In the genomic region with DNA sequence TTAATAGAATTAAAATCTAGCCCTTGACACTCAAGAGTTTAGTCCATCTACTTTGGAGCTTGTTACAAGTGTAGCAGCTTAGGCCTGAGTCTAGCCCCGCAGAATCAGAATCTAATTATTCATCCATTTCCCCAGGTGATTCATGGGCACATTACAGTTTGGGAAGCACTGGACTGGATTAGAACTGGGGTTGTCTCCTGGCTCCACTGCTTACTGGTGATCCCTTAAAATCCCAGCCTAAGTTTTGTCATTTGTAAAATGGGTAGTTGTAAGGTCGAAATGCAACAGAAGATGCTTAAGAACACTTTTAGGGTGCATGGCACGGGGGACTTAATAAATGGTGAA, we compare ENCODE assay signal across 8 cellular contexts. TPM values are rescaled to one million over a fixed set of nuclear protein-coding genes. Genes with fewer than 3 reads are reported as not detected.
DNase-seq lines count a peak whose midpoint lies in the region; ATAC-seq, FAIRE-seq and TF ChIP-seq lines count a peak whose summit lies in the region.

No MANE protein-coding gene starts in this region.

- H4K91ac ChIP-seq in H1 (replicated peaks; ENCODE audit: insufficient read length, low read length): no peak overlapping the region

- no peak for TF ChIP-seq RAD21 in H1 (IDR thresholded peaks at IDR 0.05 in 1 of 2, conservative IDR thresholded peaks at IDR 0.05 in 1 of 2; ENCODE audit: low read depth in 2 of 2, low read length in 2 of 2)

- no peaks in the 10 kb centered on the region for H3K9me3 ChIP-seq in CD4-positive, alpha-beta memory T cell (ENCODE audit: control insufficient read depth in 1 of 2, low read length in 2 of 2)
- H3K9me3 ChIP-seq in OCI-LY1 (ENCODE audit: low read length) (no peaks in the 10 kb centered on the region), H1 (ENCODE audit: insufficient read depth in 2 of 2, low read depth in 1 of 2, low read length in 1 of 2) (no peaks in the 10 kb centered on the region)

- no peak for ATAC-seq in left colon
- ATAC-seq in HG03565 (IDR thresholded peaks at IDR 0.05; ENCODE audit: unreplicated experiment): no peak

- H4K8ac ChIP-seq in H1 (ENCODE audit: extremely low read depth, insufficient read depth, low read length): no peak overlapping the region

- H3K9me2 ChIP-seq in OCI-LY1 (ENCODE audit: low read depth, low read length): no peaks in the 10 kb centered on the region

- H3K4ac ChIP-seq in H1 (replicated peaks; ENCODE audit: insufficient read length, low read depth, low read length): no peak overlapping the region

- H3K4me1 ChIP-seq in CD4-positive, alpha-beta memory T cell (ENCODE audit: insufficient read depth, low read length): peaks cover 9% of the 10 kb centered on the region
- peaks cover 18% of the 10 kb centered on the region for H3K4me1 ChIP-seq in OCI-LY1 (ENCODE audit: insufficient read depth, low read length, severe bottlenecking)
- peaks cover 2 to 11% (median 7%) of the 10 kb centered on the region in 4 experiments; a peak in 6 of 7 replicates for H3K4me1 ChIP-seq in H1 (replicated peaks in 1 of 4; ENCODE audit: control insufficient read depth in 3 of 4, insufficient read depth in 4 of 4, low read length in 3 of 4)

- peak overlapping the region; percentile 80 to 93 (median 85) for H3K4me3 Mint-ChIP-seq in CD4-positive, alpha-beta memory T cell
- H3K4me3 Mint-ChIP-seq in nephron: peak overlapping the region; percentile 83 to 89 (median 89)

- peaks cover 0 to 8% of the 10 kb centered on the region in 2 donors for H3K36me3 Mint-ChIP-seq in CD4-positive, alpha-beta memory T cell
- H3K36me3 Mint-ChIP-seq in nephron (ENCODE audit: low read depth): no peaks in the 10 kb centered on the region

- H4K20me1 ChIP-seq in OCI-LY1 (ENCODE audit: insufficient read depth, low read length): no peaks in the 10 kb centered on the region
- peaks cover 7 to 22% of the 10 kb centered on the region in 2 experiments for H4K20me1 ChIP-seq in H1 (replicated peaks in 1 of 2; ENCODE audit: control insufficient read depth in 1 of 2, insufficient read depth in 2 of 2, low read length in 2 of 2)

- H3K9me3 Mint-ChIP-seq in CD4-positive, alpha-beta memory T cell: no peaks in the 10 kb centered on the region
- H3K9me3 Mint-ChIP-seq in nephron: no peaks in the 10 kb centered on the region

- no peak overlapping the region for H2AFZ ChIP-seq in OCI-LY1 (ENCODE audit: low read length)
- no peak overlapping the region for H2AFZ ChIP-seq in H1 (ENCODE audit: low read length)

- FAIRE-seq in H1 (lab: Jason Lieb, UNC): no peak

- no peak overlapping the region for H2BK120ac ChIP-seq in H1 (replicated peaks; ENCODE audit: low read depth, low read length)

- H3K4me3 ChIP-seq in CD4-positive, alpha-beta memory T cell (ENCODE audit: low read length in 2 of 2): no peak overlapping the region
- H3K4me3 ChIP-seq in OCI-LY1 (ENCODE audit: low read depth, low read length, poor library complexity, severe bottlenecking) (peak overlapping the region; percentile 87), H1 (ENCODE audit: extremely low read depth in 1 of 4, insufficient read depth in 2 of 4, low read depth in 3 of 4, low read length in 4 of 4) (peak overlapping the region; percentile 88 to 94 (median 89); a peak in 7 of 8 replicates)

- no peaks in the 10 kb centered on the region for H3K27me3 Mint-ChIP-seq in CD4-positive, alpha-beta memory T cell
- peaks cover 49% of the 10 kb centered on the region for H3K27me3 Mint-ChIP-seq in nephron (ENCODE audit: low read depth)

- H2AK5ac ChIP-seq in H1 (ENCODE audit: low read depth, low read length): no peak overlapping the region

- CTCF ChIA-PET in CD4-positive, alpha-beta memory T cell (lab: Charles Lee; ENCODE audit: partially characterized antibody): interaction anchor here (1.1 to 6.1 kb wide), 6 partner anchors 10 to 66 kb away, joined by 3 to 140 read pairs (median 38); a partner anchor contains a TSS
- CTCF ChIA-PET in H1 (lab: Charles Lee; ENCODE audit: partially characterized antibody): interaction anchor here (0.6 to 5.5 kb wide), 8 partner anchors 10 to 164 kb away, joined by 3 to 48 read pairs (median 6); a partner anchor contains a TSS

- H3K36me3 ChIP-seq in CD4-positive, alpha-beta memory T cell (ENCODE audit: insufficient read depth, low read length): no peaks in the 10 kb centered on the region
- H3K36me3 ChIP-seq in OCI-LY1 (ENCODE audit: insufficient read depth, low read length) (no peaks in the 10 kb centered on the region), H1 (ENCODE audit: control insufficient read depth in 2 of 4, insufficient read depth in 4 of 4, low read length in 3 of 4) (no peaks in the 10 kb centered on the region)

- peaks cover 16 to 47% (median 24%) of the 10 kb centered on the region in 4 donors for H3K4me1 Mint-ChIP-seq in CD4-positive, alpha-beta memory T cell
- peaks cover 11% of the 10 kb centered on the region for H3K4me1 Mint-ChIP-seq in nephron

- H3K56ac ChIP-seq in H1 (replicated peaks; ENCODE audit: insufficient read length, low read depth, low read length): no peak overlapping the region

- H2BK15ac ChIP-seq in H1 (ENCODE audit: low read length): no peak overlapping the region

- H2BK5ac ChIP-seq in H1 (ENCODE audit: low read depth, low read length): no peak overlapping the region

- H3K27ac ChIP-seq in CD4-positive, alpha-beta memory T cell (ENCODE audit: low read depth, low read length): no peak overlapping the region
- no peak overlapping the region for H3K27ac ChIP-seq in OCI-LY1 (ENCODE audit: low read depth, low read length, poor library complexity, severe bottlenecking)
- H3K27ac ChIP-seq in H1 (ENCODE audit: low read depth, low read length): no peak overlapping the region

- no peak overlapping the region for H3K18ac ChIP-seq in H1 (ENCODE audit: extremely low read depth, low read length)

- no peak overlapping the region for H4K5ac ChIP-seq in H1 (ENCODE audit: insufficient read length, low read depth, low read length)

- H3K9ac ChIP-seq in OCI-LY1 (ENCODE audit: low read length): no peak overlapping the region
- no peak overlapping the region; a peak in 1 of 7 replicates for H3K9ac ChIP-seq in H1 (replicated peaks in 1 of 4; ENCODE audit: extremely low read depth in 1 of 4, low read depth in 3 of 4, low read length in 3 of 4)

- no peak for TF ChIP-seq EP300 in H1 (IDR thresholded peaks at IDR 0.05; ENCODE audit: borderline replicate concordance in 1 of 2, low read depth in 2 of 2, low read length in 2 of 2)

- H3K27me3 ChIP-seq in CD4-positive, alpha-beta memory T cell (ENCODE audit: insufficient read depth, low read length): no peaks in the 10 kb centered on the region
- H3K27me3 ChIP-seq in OCI-LY1 (ENCODE audit: insufficient read depth, low read length): no peaks in the 10 kb centered on the region
- peaks cover 0 to 6% (median 0%) of the 10 kb centered on the region in 4 experiments; a peak in 1 of 7 replicates for H3K27me3 ChIP-seq in H1 (replicated peaks in 1 of 4; ENCODE audit: control insufficient read depth in 3 of 4, extremely low read depth in 1 of 4, insufficient read depth in 3 of 4, low read length in 3 of 4)

- H3K23me2 ChIP-seq in H1 (ENCODE audit: low read depth, low read length): peaks cover 10% of the 10 kb centered on the region; the same call in 1 of the 2 replicates

- H3K79me1 ChIP-seq in H1 (ENCODE audit: low read depth, low read length): peaks cover 25% of the 10 kb centered on the region

- no peak overlapping the region for H2BK20ac ChIP-seq in H1 (ENCODE audit: low read length)

- no peaks in the 10 kb centered on the region for H3F3A ChIP-seq in OCI-LY1 (ENCODE audit: insufficient read depth, low read length)

- no peak overlapping the region for H3K14ac ChIP-seq in H1 (ENCODE audit: insufficient read length)

- POLR2A ChIA-PET in CD4-positive, alpha-beta memory T cell (lab: Charles Lee; ENCODE audit: partially characterized antibody): interaction anchor here (1.5 to 4.3 kb wide), 2 partner anchors 11 to 54 kb away, joined by 5 to 26 read pairs; a partner anchor contains a TSS
- POLR2A ChIA-PET in H1 (lab: Charles Lee; ENCODE audit: partially characterized antibody): interaction anchor here (0.9 to 3.0 kb wide), 8 partner anchors 9 to 87 kb away, joined by 3 to 13 read pairs (median 4); a partner anchor contains a TSS

- intact Hi-C loops in CD4-positive, alpha-beta memory T cell (cut with micrococcal nuclease): loop anchor here (5.0 kb wide), 1 partner anchor 204 kb away; no protein-coding TSS in a partner anchor
- intact Hi-C loops in left colon (cut with DNase I, micrococcal nuclease): no loop called here

- WGBS in H1 (ENCODE audit: extremely low coverage in 1 of 2, insufficient coverage in 1 of 2, insufficient read length in 1 of 2, insufficient replicate concordance in 2 of 2, low coverage in 1 of 2, low lambda C conversion rate in 2 of 2, missing lambda C conversion rate in 1 of 2), 2 experiments: 69% methylated on average over 3 of the region's 3 CpGs; no CpG with 5 or more reads in 1 of the 2 experiments

- no peaks in the 10 kb centered on the region for H3K79me2 ChIP-seq in OCI-LY1 (ENCODE audit: insufficient read depth, low read length)
- peaks cover 24 to 57% of the 10 kb centered on the region in 2 experiments for H3K79me2 ChIP-seq in H1 (ENCODE audit: control insufficient read depth in 1 of 2, insufficient read depth in 2 of 2, low read length in 2 of 2)

- TF ChIP-seq POLR2A in H1 (IDR thresholded peaks at IDR 0.05; ENCODE audit: control extremely low read depth in 1 of 2, low read depth in 2 of 2, low read length in 2 of 2): no peak

- peak overlapping the region in 5 of 7 donors; percentile 46 to 83 (median 55) for H3K27ac Mint-ChIP-seq in CD4-positive, alpha-beta memory T cell
- H3K27ac Mint-ChIP-seq in nephron: peak overlapping the region in 2 of 3 experiments; percentile 75 to 78

- DNase-seq in CD4-positive, alpha-beta memory T cell: no peak
- no peak for DNase-seq in H1 (ENCODE audit: low read depth in 1 of 2, low spot score in 2 of 2)
- DNase-seq in left colon: no peak
- no peak for DNase-seq in NCI-H748 treated with DMSO at 0.1 percent for 48 hours (lab: John Stamatoyannopoulos, UW)
- DNase-seq in SHP77 (lab: John Stamatoyannopoulos, UW): no peak

- peak overlapping the region; percentile 98 for H3K4me2 ChIP-seq in OCI-LY1 (ENCODE audit: low read length)
- H3K4me2 ChIP-seq in H1 (ENCODE audit: insufficient read depth in 1 of 2, low read depth in 2 of 2, low read length in 2 of 2): peak overlapping the region; percentile 87 to 89

- TF ChIP-seq CTCF in OCI-LY1 (IDR thresholded peaks at IDR 0.05; ENCODE audit: low read length) (no peak), H1 (IDR thresholded peaks at IDR 0.05; ENCODE audit: control extremely low read depth in 1 of 3, insufficient read depth in 1 of 3, low read depth in 1 of 3, low read length in 3 of 3) (no peak), nephron (IDR thresholded peaks at IDR 0.05; ENCODE audit: unreplicated experiment in 3 of 3) (no peak)

- H2BK12ac ChIP-seq in H1 (ENCODE audit: low read depth, low read length): no peak overlapping the region

- no peak overlapping the region for H3K23ac ChIP-seq in H1 (ENCODE audit: insufficient read length)

RNA-seq across cellular contexts. Expression of a gene that starts 1.3 kb away (rescaled TPM):
- total RNA-seq in CD4-positive, alpha-beta memory T cell: 10 to 100 TPM; 13.6 to 15.4 TPM
- 1 to 10 TPM; 8.6 to 8.7 TPM for polyA plus RNA-seq in CD4-positive, alpha-beta memory T cell
- total RNA-seq in H1 (2021; fragmentation: NEBNext Ultra II Directional; extraction: Animal tissue kit (Norgen Biotek cat#: 25700)): 56.1 and 56.2 TPM in 2 replicates
- 43.0 and 50.5 TPM in 2 replicates for polyA plus RNA-seq in H1 (2011; rRNA removed)
- polyA plus RNA-seq in H1 (2011; cell fraction: cytosol; rRNA removed): 56.6 TPM
- 28.5 TPM for polyA plus RNA-seq in H1 (2011; cell fraction: nucleus; rRNA removed)
- polyA plus RNA-seq in H1 (2012, experiment 1 of 2): 40.8 to 54.8 TPM (median 49.6 TPM) in 4 replicates
- 6.5 TPM for polyA plus RNA-seq in H1 (2012, experiment 2 of 2)
- polyA plus RNA-seq in H1 (2013, experiment 1 of 2): 31.6 TPM
- 33.9 TPM for polyA plus RNA-seq in H1 (2013, experiment 2 of 2)
- polyA minus RNA-seq in H1 (2011; rRNA and poly(A)+ RNA removed): 38.8 and 45.6 TPM in 2 replicates
- 25.6 TPM for polyA minus RNA-seq in H1 (2011; cell fraction: cytosol; rRNA and poly(A)+ RNA removed)
- 42.1 TPM for polyA minus RNA-seq in H1 (2011; cell fraction: nucleus; rRNA and poly(A)+ RNA removed)
- 100 to 1,000 TPM in 1 of 2 donors, 10 to 100 TPM in 1; 83.8 to 133 TPM for total RNA-seq in left colon

RNA-seq across cellular contexts. Expression of a gene that starts 42.8 kb away (rescaled TPM):
- total RNA-seq in CD4-positive, alpha-beta memory T cell: not detected
- polyA plus RNA-seq in CD4-positive, alpha-beta memory T cell: not detected
- not detected in 2 replicates for total RNA-seq in H1 (2021; fragmentation: NEBNext Ultra II Directional; extraction: Animal tissue kit (Norgen Biotek cat#: 25700))
- polyA plus RNA-seq in H1 (2011; rRNA removed): not detected in 2 replicates
- not detected for polyA plus RNA-seq in H1 (2011; cell fraction: cytosol; rRNA removed)
- polyA plus RNA-seq in H1 (2011; cell fraction: nucleus; rRNA removed): not detected
- polyA plus RNA-seq in H1 (2012, experiment 1 of 2): not detected in 4 replicates
- not detected for polyA plus RNA-seq in H1 (2012, experiment 2 of 2)
- polyA plus RNA-seq in H1 (2013, experiment 1 of 2): not detected
- polyA plus RNA-seq in H1 (2013, experiment 2 of 2): not detected
- polyA minus RNA-seq in H1 (2011; rRNA and poly(A)+ RNA removed): not detected in 2 replicates
- polyA minus RNA-seq in H1 (2011; cell fraction: cytosol; rRNA and poly(A)+ RNA removed): not detected
- not detected for polyA minus RNA-seq in H1 (2011; cell fraction: nucleus; rRNA and poly(A)+ RNA removed)
- not detected for total RNA-seq in left colon

RNA-seq across cellular contexts. Expression of a gene that starts 54.1 kb away (rescaled TPM):
- 10 to 100 TPM; 33.2 to 35.9 TPM for total RNA-seq in CD4-positive, alpha-beta memory T cell
- polyA plus RNA-seq in CD4-positive, alpha-beta memory T cell: 10 to 100 TPM; 85.6 to 92.2 TPM
- 76.8 and 79.8 TPM in 2 replicates for total RNA-seq in H1 (2021; fragmentation: NEBNext Ultra II Directional; extraction: Animal tissue kit (Norgen Biotek cat#: 25700))
- polyA plus RNA-seq in H1 (2011; rRNA removed): 69.2 and 72.3 TPM in 2 replicates
- polyA plus RNA-seq in H1 (2011; cell fraction: cytosol; rRNA removed): 105 TPM
- 46.5 TPM for polyA plus RNA-seq in H1 (2011; cell fraction: nucleus; rRNA removed)
- 86.4 to 94.2 TPM (median 89.9 TPM) in 4 replicates for polyA plus RNA-seq in H1 (2012, experiment 1 of 2)
- polyA plus RNA-seq in H1 (2012, experiment 2 of 2): 67.1 TPM
- polyA plus RNA-seq in H1 (2013, experiment 1 of 2): 80.6 TPM
- 83.2 TPM for polyA plus RNA-seq in H1 (2013, experiment 2 of 2)
- 35.6 and 43.8 TPM in 2 replicates for polyA minus RNA-seq in H1 (2011; rRNA and poly(A)+ RNA removed)
- polyA minus RNA-seq in H1 (2011; cell fraction: cytosol; rRNA and poly(A)+ RNA removed): 27.0 TPM
- 23.9 TPM for polyA minus RNA-seq in H1 (2011; cell fraction: nucleus; rRNA and poly(A)+ RNA removed)
- total RNA-seq in left colon: 10 to 100 TPM; 48.5 to 52.3 TPM

Comparison
In these comparisons a context has a peak if more than half of its experiments do, and no peak if none do; other contexts are left out.
1. H3K4me3 ChIP-seq: peak in OCI-LY1 (single experiment) and H1 (4 of 4); none in CD4-positive, alpha-beta memory T cell (0 of 2).